In genomic region chr15:68310811-68311463, GRCh38 we compare ENCODE assay signal across 1 cellular context.
TF ChIP-seq lines count a peak whose summit lies in the region.

No MANE protein-coding gene starts in this region.

TF ChIP-seq in HepG2, 621 proteins besides CTCF, POLR2A, EP300 and RAD21:
- TF ChIP-seq HNRNPL (IDR thresholded peaks at IDR 0.05; ENCODE audit: low read depth, low read length) (no peak), ZBTB14 (CRISPR knock-in tag; IDR thresholded peaks at IDR 0.05) (no peak), BORCS8-MEF2B (CRISPR knock-in tag; IDR thresholded peaks at IDR 0.05) (0 out of 2 replicates have a peak, but pooled peaks have one; percentile 20), KLF9 (CRISPR knock-in tag; IDR thresholded peaks at IDR 0.05; ENCODE audit: low read depth) (no peak), ZNF704 (CRISPR knock-in tag; IDR thresholded peaks at IDR 0.05; ENCODE audit: borderline replicate concordance) (no peak), SP2 (CRISPR knock-in tag; IDR thresholded peaks at IDR 0.05) (no peak)
